Comparison of ENCODE assay signal across 8 cellular contexts in genomic region chr20:9609892-9610502, GRCh38.
DNase-seq lines count a peak whose midpoint lies in the region; ATAC-seq and TF ChIP-seq lines count a peak whose summit lies in the region.

No MANE protein-coding gene starts in this region.

- H3K9me3 ChIP-seq in adipocyte (ENCODE audit: control insufficient read depth, low read length): no peaks in the 10 kb centered on the region

- peak; percentile 73 for ATAC-seq in HG03432 (IDR thresholded peaks at IDR 0.05; ENCODE audit: unreplicated experiment)
- no peak for ATAC-seq in GM18519 (IDR thresholded peaks at IDR 0.05; ENCODE audit: low FRiP score, unreplicated experiment)

- H3K9ac ChIP-seq in adipocyte (ENCODE audit: low read length): no peak overlapping the region

- no peaks in the 10 kb centered on the region for H3K4me1 ChIP-seq in adipocyte (ENCODE audit: control insufficient read depth, insufficient read depth, low read length)

- no peaks in the 10 kb centered on the region for H3K36me3 ChIP-seq in adipocyte (ENCODE audit: control insufficient read depth, insufficient read depth, low read length, severe bottlenecking)

- DNase-seq in AG10803 (ENCODE audit: low read depth): peak; percentile 73
- DNase-seq in NCI-H510A treated with DMSO at 0.1 percent for 48 hours (lab: John Stamatoyannopoulos, UW): peak; percentile 85
- DNase-seq in adipocyte (ENCODE audit: low read depth): peak; percentile 90
- DNase-seq in iPS DF 4.7 (ENCODE audit: extremely low read depth, low spot score): peak; percentile 53
- DNase-seq in stimulated activated CD4-positive, alpha-beta T cell treated with anti-CD3 and anti-CD28 coated beads, Interleukin-1b, Interleukin-23, amount 100 ng/mL, for 48 hours: peak; percentile 44

- H3K4me3 ChIP-seq in AG10803 (ENCODE audit: low read length) (no peak overlapping the region), adipocyte (ENCODE audit: low read length) (no peak overlapping the region)

- H3K27me3 ChIP-seq in adipocyte (replicated peaks; ENCODE audit: control insufficient read depth, insufficient read depth, low read length): peaks cover 20% of the 10 kb centered on the region

- peak; percentile 71 for TF ChIP-seq CTCF in AG10803 (conservative IDR thresholded peaks at IDR 0.05; ENCODE audit: low read length)
- peak; percentile 38; the same call in 1 of the 2 replicates for TF ChIP-seq CTCF in GM12874 (IDR thresholded peaks at IDR 0.05; ENCODE audit: insufficient read depth, low read depth, low read length)
